In genomic region chr19:6059396-6059947, GRCh38 we compare ENCODE assay signal across 20 cellular contexts. TPM values are rescaled to one million over a fixed set of nuclear protein-coding genes. Genes with fewer than 3 reads are reported as not detected.
A peak's percentile ranks its signal among the peaks of the same experiment; 100 is the strongest.
DNase-seq lines count a peak whose midpoint lies in the region; ATAC-seq, FAIRE-seq and TF ChIP-seq lines count a peak whose summit lies in the region.
"Had no signal": no experiment of that assay in that cellular context is flagged by ENCODE, and none has a peak within 500 bp of the region (broad histone marks: within the 10 kb centered on the region; RNA-seq: fewer than 3 reads in every experiment).

No MANE protein-coding gene starts in this region.

- no peak overlapping the region for H2AK5ac ChIP-seq in mesenchymal stem cell (ENCODE audit: low read length, severe bottlenecking)

- TF ChIP-seq CTCF in K562 (IDR thresholded peaks at IDR 0.05 in 2 of 3, conservative IDR thresholded peaks at IDR 0.05 in 1 of 3; ENCODE audit: insufficient read depth in 2 of 3, low read depth in 1 of 3, low read length in 3 of 3) (no peak), thoracic aorta (IDR thresholded peaks at IDR 0.05) (no peak)

- no peak overlapping the region for H3K18ac ChIP-seq in mesenchymal stem cell (ENCODE audit: low read depth in 1 of 2, low read length in 2 of 2)

- peak overlapping the region; percentile 35 for H3K27ac Mint-ChIP-seq in activated T-cell treated with anti-CD3 and anti-CD28 coated beads, Interleukin-2, amount 50 U/mL, for 24 hours
- H3K27ac Mint-ChIP-seq: activated B cell treated with CpG ODN at 0.5 μM for 24 hours had no signal

- H3K4me2 ChIP-seq in K562 (ENCODE audit: insufficient read depth, low read length) (peak overlapping the region; percentile 67), mesenchymal stem cell (ENCODE audit: low read length, poor library complexity, severe bottlenecking) (no peak overlapping the region)

- no peak overlapping the region for H2AFZ ChIP-seq in K562 (ENCODE audit: low read depth, low read length)
- no peak overlapping the region for H2AFZ ChIP-seq in mesenchymal stem cell (ENCODE audit: low read depth, low read length)

- in situ Hi-C loops in K562 (cut with MboI): loop anchor here (5.0 kb wide), 1 partner anchor 63 kb away; no protein-coding TSS in a partner anchor

- ATAC-seq in K562 (no peak), thoracic aorta (ENCODE audit: insufficient number of reproducible peaks, low FRiP score, low read depth) (no peak)
- ATAC-seq: effector memory CD8-positive, alpha-beta T cell; left ventricle myocardium superior; naive thymus-derived CD4-positive, alpha-beta T cell had no signal

- H3K27me3 ChIP-seq in K562 (ENCODE audit: control insufficient read depth in 2 of 2, insufficient read depth in 2 of 2, low read length in 2 of 2) (no peaks in the 10 kb centered on the region), mesenchymal stem cell (ENCODE audit: control insufficient read depth in 1 of 2, insufficient read depth in 1 of 2, low read length in 2 of 2) (no peaks in the 10 kb centered on the region), thoracic aorta (replicated peaks; ENCODE audit: insufficient read depth) (no peaks in the 10 kb centered on the region), SJCRH30 (no peaks in the 10 kb centered on the region)
- H3K27me3 ChIP-seq: cardiac muscle cell had no signal

- peaks cover 4% of the 10 kb centered on the region; the same call in 1 of the 3 replicates for H3K36me3 ChIP-seq in K562 (ENCODE audit: control insufficient read depth, insufficient read depth, low read length)
- no peaks in the 10 kb centered on the region for H3K36me3 ChIP-seq in mesenchymal stem cell (ENCODE audit: control insufficient read depth in 1 of 2, insufficient read depth in 2 of 2, low read depth in 1 of 2, low read length in 2 of 2)
- no peaks in the 10 kb centered on the region for H3K36me3 ChIP-seq in thoracic aorta
- no peaks in the 10 kb centered on the region for H3K36me3 ChIP-seq in SJCRH30
- H3K36me3 ChIP-seq: cardiac muscle cell had no signal

- H4K91ac ChIP-seq in mesenchymal stem cell (ENCODE audit: low read length): no peak overlapping the region

- H4K8ac ChIP-seq in mesenchymal stem cell (ENCODE audit: low read length): no peak overlapping the region

- peaks cover 16% of the 10 kb centered on the region for H3K79me1 ChIP-seq in mesenchymal stem cell (replicated peaks; ENCODE audit: low read length, poor library complexity, severe bottlenecking)

- no peak overlapping the region for H3K23ac ChIP-seq in mesenchymal stem cell (ENCODE audit: low read length in 2 of 2)

- no peaks in the 10 kb centered on the region for H4K20me1 ChIP-seq in K562 (replicated peaks; ENCODE audit: control insufficient read depth, insufficient read depth, low read length)

- H3K4me3 ChIP-seq in K562 (no peak overlapping the region), mesenchymal stem cell (ENCODE audit: insufficient read depth in 1 of 2, low read depth in 1 of 2, low read length in 2 of 2) (no peak overlapping the region), thoracic aorta (no peak overlapping the region), SJCRH30 (no peak overlapping the region)
- H3K4me3 ChIP-seq: cardiac muscle cell had no signal

- H3K79me2 ChIP-seq in K562 (ENCODE audit: control insufficient read depth, insufficient read depth, low read length): peaks cover 49% of the 10 kb centered on the region

- no peaks in the 10 kb centered on the region for H3K36me3 Mint-ChIP-seq in activated T-cell treated with anti-CD3 and anti-CD28 coated beads, Interleukin-2, amount 50 U/mL, for 24 hours (ENCODE audit: low read depth)

- H3K9me3 Mint-ChIP-seq in activated T-cell treated with anti-CD3 and anti-CD28 coated beads, Interleukin-2, amount 50 U/mL, for 24 hours: no peaks in the 10 kb centered on the region
- H3K9me3 Mint-ChIP-seq: activated B cell treated with CpG ODN at 0.5 μM for 24 hours; effector memory CD8-positive, alpha-beta T cell had no signal

- no peak overlapping the region for H3K14ac ChIP-seq in mesenchymal stem cell (ENCODE audit: low read length in 2 of 2)

- H3K4me1 ChIP-seq in K562 (replicated peaks in 1 of 2; ENCODE audit: control insufficient read depth in 2 of 2, insufficient read depth in 2 of 2, low read length in 2 of 2) (peaks cover 59 to 64% of the 10 kb centered on the region in 2 experiments), mesenchymal stem cell (ENCODE audit: control insufficient read depth, insufficient read depth, low read depth, low read length) (peaks cover 13% of the 10 kb centered on the region), thoracic aorta (ENCODE audit: control insufficient read depth in 1 of 2, low read depth in 2 of 2) (peaks cover 58 to 93% of the 10 kb centered on the region in 2 donors), SJCRH30 (0 out of 2 replicates have a peak, but pooled peaks cover 3% of the 10 kb centered on the region)

- TF ChIP-seq RAD21 in K562 (CRISPR knock-in tag; conservative IDR thresholded peaks at IDR 0.05 in 1 of 2, IDR thresholded peaks at IDR 0.05 in 1 of 2): no peak

- no peak overlapping the region for H2BK120ac ChIP-seq in mesenchymal stem cell (ENCODE audit: low read depth, low read length)

- H2BK5ac ChIP-seq in mesenchymal stem cell (ENCODE audit: low read depth, low read length, poor library complexity, severe bottlenecking): no peak overlapping the region

- no peak overlapping the region for H2BK12ac ChIP-seq in mesenchymal stem cell (ENCODE audit: low read length in 2 of 2)

- no peak overlapping the region for H3K4me3 Mint-ChIP-seq in activated T-cell treated with anti-CD3 and anti-CD28 coated beads, Interleukin-2, amount 50 U/mL, for 24 hours
- H3K4me3 Mint-ChIP-seq: activated B cell treated with CpG ODN at 0.5 μM for 24 hours had no signal

- peak overlapping the region in 1 of 2 experiments; percentile 60; a peak in 1 of 4 replicates for H3K9ac ChIP-seq in K562 (ENCODE audit: insufficient read depth in 1 of 2, low read depth in 2 of 2, low read length in 2 of 2)
- H3K9ac ChIP-seq in mesenchymal stem cell (ENCODE audit: low read length): no peak overlapping the region

- peak overlapping the region; percentile 85; the same call in 2 of the 3 replicates for H3K27ac ChIP-seq in K562 (ENCODE audit: extremely low read depth, low read depth, low read length)
- no peak overlapping the region for H3K27ac ChIP-seq in mesenchymal stem cell (ENCODE audit: low read length, poor library complexity, severe bottlenecking)
- H3K27ac ChIP-seq in thoracic aorta: peak overlapping the region; percentile 96 to 97
- H3K27ac ChIP-seq in SJCRH30: no peak overlapping the region
- H3K27ac ChIP-seq: C4-2B, cardiac muscle cell had no signal

- intact Hi-C loops in K562 (cut with micrococcal nuclease): no loop called here

- POLR2A ChIA-PET in K562 (lab: Yijun Ruan, JAX): no interaction called here

- peaks cover 60% of the 10 kb centered on the region for H3K4me1 Mint-ChIP-seq in activated T-cell treated with anti-CD3 and anti-CD28 coated beads, Interleukin-2, amount 50 U/mL, for 24 hours (ENCODE audit: low read depth)
- H3K4me1 Mint-ChIP-seq: activated B cell treated with CpG ODN at 0.5 μM for 24 hours had no signal

- peak overlapping the region; percentile 9 for H2BK15ac ChIP-seq in mesenchymal stem cell (ENCODE audit: low read depth, poor library complexity, severe bottlenecking)

- FAIRE-seq in K562 (lab: Jason Lieb, UNC): no peak
- FAIRE-seq: A204.1 had no signal

- DNase-seq in activated T-cell treated with anti-CD3 and anti-CD28 coated beads, Interleukin-2, amount 50 U/mL, for 24 hours: no peak
- no peak for DNase-seq in activated T-cell treated with anti-CD3 and anti-CD28 coated beads, Interleukin-2, amount 50 U/mL, for 1 hour
- DNase-seq in K562 (ENCODE audit: extremely low read depth in 1 of 4, low spot score in 3 of 4): no peak
- no peak for DNase-seq in mesenchymal stem cell
- no peak for DNase-seq in thoracic aorta (ENCODE audit: low spot score)
- DNase-seq in SJCRH30: no peak
- no peak for DNase-seq in NCI-H510A treated with DMSO at 0.1 percent for 48 hours (lab: John Stamatoyannopoulos, UW)
- DNase-seq in GM19238 (ENCODE audit: insufficient read length, low spot score): no peak
- DNase-seq: activated B cell treated with CpG ODN at 0.5 μM for 24 hours; DMS79; effector memory CD8-positive, alpha-beta T cell; HCEC 1CT; left ventricle myocardium superior; naive thymus-derived CD4-positive, alpha-beta T cell; NCI-H146; NCI-H2227 treated with DMSO at 0.1 percent for 48 hours; T-helper 2 cell had no signal

- peaks cover 2% of the 10 kb centered on the region for H3K27me3 Mint-ChIP-seq in activated T-cell treated with anti-CD3 and anti-CD28 coated beads, Interleukin-2, amount 50 U/mL, for 24 hours

- H3K9me3 ChIP-seq in K562 (replicated peaks; ENCODE audit: control insufficient read depth, insufficient read depth, low read depth, low read length) (no peaks in the 10 kb centered on the region), mesenchymal stem cell (ENCODE audit: control insufficient read depth, low read length) (no peaks in the 10 kb centered on the region), thoracic aorta (no peaks in the 10 kb centered on the region), SJCRH30 (replicated peaks) (no peaks in the 10 kb centered on the region)

- TF ChIP-seq EP300 in K562 (IDR thresholded peaks at IDR 0.05; ENCODE audit: low read length): no peak

- no peak overlapping the region for H3K4ac ChIP-seq in mesenchymal stem cell (ENCODE audit: low read depth in 1 of 2, low read length in 2 of 2)

- no peak for TF ChIP-seq POLR2A in K562 (conservative IDR thresholded peaks at IDR 0.05)

- H3K9me1 ChIP-seq in K562 (ENCODE audit: control insufficient read depth, insufficient read depth, low read length): no peaks in the 10 kb centered on the region

- CTCF ChIA-PET in K562 (lab: Yijun Ruan, JAX; ENCODE audit: low intra/inter-chr PET ratio): no interaction called here

- whole genome bisulfite sequencing in K562 (ENCODE audit: insufficient coverage, low coverage, missing lambda C conversion rate): 72% methylated on average over 6 of the region's 6 CpGs
- 96% methylated on average over 6 of the region's 6 CpGs for WGBS in mesenchymal stem cell

- no TSS peak for BruUV-seq in K562 (replicated peaks; lab: Mats Ljungman, UMichigan)

RNA-seq across cellular contexts. Expression of gene RFX2, which starts 50.8 kb away (rescaled TPM):
- total RNA-seq in K562 (2011; cell fraction: chromatin; rRNA removed; ENCODE audit: low replicate concordance): 29.2 and 31.8 TPM in 2 replicates
- total RNA-seq in K562 (2011; cell fraction: nucleolus; rRNA removed): 18.3 and 22.4 TPM in 2 replicates
- 18.6 and 20.1 TPM in 2 replicates for total RNA-seq in K562 (2011; cell fraction: nucleoplasm; rRNA removed)
- total RNA-seq in K562 (2014; rRNA removed) (18.7 and 24.0 TPM in 2 replicates), K562 (2014; rRNA removed; fragmentation: Illumina TruSeq; extraction: Trizol) (4.4 and 5.3 TPM in 2 replicates), K562 (2015; rRNA removed; fragmentation: Illumina TruSeq; extraction: Trizol) (7.4 and 7.6 TPM in 2 replicates), K562 (2021) (18.3 and 18.9 TPM in 2 replicates), thoracic aorta (10 to 100 TPM; 21.7 to 30.3 TPM)
- polyA plus RNA-seq in K562 (2011; rRNA removed) (8.7 and 9.8 TPM in 2 replicates), K562 (2014; fragmentation: Illumina TruSeq; extraction: Trizol) (9.4 and 11.3 TPM in 2 replicates), K562 (2014; fragmentation: Nextera tagmentation; extraction: Ambion mirVana) (1 to 10 TPM; 3.6 to 4.4 TPM), K562 (2014; rRNA removed) (11.1 and 11.4 TPM in 2 replicates)
- polyA plus RNA-seq in K562 (2011; cell fraction: cytosol; rRNA removed): 14.8 and 32.1 TPM in 2 replicates
- 20.8 and 44.3 TPM in 2 replicates for polyA plus RNA-seq in K562 (2011; cell fraction: nucleus; rRNA removed)
- 10.9 and 12.9 TPM in 2 replicates for polyA plus RNA-seq in K562 (2012)
- polyA minus RNA-seq in K562 (2011; rRNA and poly(A)+ RNA removed): 8.9 and 11.7 TPM in 2 replicates
- 10.7 and 12.8 TPM in 2 replicates for polyA minus RNA-seq in K562 (2011; cell fraction: cytosol; rRNA and poly(A)+ RNA removed)
- 9.2 and 11.2 TPM in 2 replicates for polyA minus RNA-seq in K562 (2011; cell fraction: nucleus; rRNA and poly(A)+ RNA removed)
- 3.2 TPM for polyA plus RNA-seq in mesenchymal stem cell (2013, experiment 1 of 2)
- 2.9 TPM for polyA plus RNA-seq in mesenchymal stem cell (2013, experiment 2 of 2)
- total RNA-seq in SJCRH30 (2014; rRNA removed; shearing (Covaris generic)): 5.7 and 6.0 TPM in 2 replicates

Comparison
In these comparisons a context has a peak if more than half of its experiments do, and no peak if none do; other contexts are left out.
1. H3K27ac ChIP-seq: peak in K562 (single experiment) and thoracic aorta (2 of 2); none in mesenchymal stem cell (single experiment) and SJCRH30 (single experiment).